ENCODE assay signal across 1 cellular context in the genomic region with DNA sequence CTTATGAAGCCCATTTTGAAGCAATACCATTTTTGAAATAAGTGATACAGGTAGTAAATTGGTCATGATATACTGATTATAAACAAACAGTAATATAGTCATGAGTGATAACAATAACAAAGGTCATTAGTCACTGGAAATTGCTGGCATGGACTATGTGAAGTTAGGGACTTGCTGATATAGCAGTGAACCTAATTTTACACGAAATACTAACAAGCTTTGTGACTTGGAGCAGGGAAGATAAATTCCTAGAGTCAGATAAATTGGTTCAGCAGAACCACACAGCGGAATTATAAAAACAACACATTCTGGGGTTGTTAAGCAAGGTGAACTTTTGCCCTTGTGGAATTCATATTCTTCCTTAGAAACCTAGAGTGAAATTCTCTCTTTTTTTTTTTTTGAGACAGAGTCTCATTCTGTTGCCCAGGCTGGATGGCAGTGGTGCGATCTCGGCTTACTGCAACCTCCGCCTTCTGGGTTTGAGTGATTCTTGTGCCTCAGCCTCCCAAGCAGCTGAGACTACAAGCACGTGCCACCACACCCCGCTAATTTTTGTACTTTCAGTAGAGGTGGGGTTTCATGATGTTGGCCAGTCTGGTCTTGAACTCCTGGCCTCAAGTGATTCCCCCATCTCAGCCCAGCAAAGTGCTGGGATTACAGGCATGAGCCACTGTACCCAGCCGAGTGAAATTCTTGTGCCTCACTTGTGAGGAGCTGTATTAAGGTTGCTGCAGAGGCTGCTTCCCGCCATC.
TF ChIP-seq lines count a peak whose summit lies in the region.

No MANE protein-coding gene starts in this region.

TF ChIP-seq in IMR-90, 13 proteins besides CTCF, POLR2A, EP300 and RAD21:
- TF ChIP-seq CHD1 (IDR thresholded peaks at IDR 0.05; ENCODE audit: low read depth, low read length) (no peak), MAFK (IDR thresholded peaks at IDR 0.05; ENCODE audit: low read depth, low read length) (peak; percentile 25; the same call in 1 of the 2 replicates)
TF ChIP-seq in IMR-90: peak in this region for 1.
